8 cellular contexts compared by ENCODE assay signal in genomic region chr20:41249781-41250281, GRCh38.
DNase-seq lines count a peak whose midpoint lies in the region; TF ChIP-seq lines count a peak whose summit lies in the region.

No MANE protein-coding gene starts in this region.

- TF ChIP-seq POLR2A in stomach (IDR thresholded peaks at IDR 0.05), result no peak

- intact Hi-C loops in ascending aorta (cut with DNase I), result loop anchor here (1.0 to 2.0 kb wide), 4 partner anchors 17 to 90 kb away; partner anchors contain the start of genes LPIN3 and ZHX3
- intact Hi-C loops in stomach (cut with DNase I; ENCODE audit: low total_unique reads), result no loop called here

- H3K9ac ChIP-seq in iPS-18a (ENCODE audit: low read length), result no peak overlapping the region

- POLR2A ChIA-PET in AG04450 (lab: Yijun Ruan, JAX), result no interaction called here

- H3K4me1 ChIP-seq in ascending aorta (peaks cover 32 to 62% of the 10 kb centered on the region in 2 donors), iPS-18a (ENCODE audit: control insufficient read depth, low read depth, low read length) (peaks cover 11% of the 10 kb centered on the region), stomach (peaks cover 27 to 59% (median 54%) of the 10 kb centered on the region in 4 donors)

- DNase-seq in AG04450 (ENCODE audit: low read depth, low spot score), result no peak
- peak; percentile 22 for DNase-seq in HS-5 (ENCODE audit: low read depth)
- DNase-seq in ascending aorta (ENCODE audit: low spot score in 2 of 2), result no peak
- no peak for DNase-seq in stomach
- no peak for DNase-seq in DMS153 (lab: John Stamatoyannopoulos, UW)
- DNase-seq in activated CD4-positive, alpha-beta T cell treated with anti-CD3 and anti-CD28 coated beads, Interleukin-2, amount 50 U/mL, for 4 hours, result no peak
- DNase-seq in NCI-H187 (lab: John Stamatoyannopoulos, UW), result no peak

- H3K9me3 ChIP-seq in AG04450 (ENCODE audit: control insufficient read depth, insufficient read depth, low read length) (no peaks in the 10 kb centered on the region), ascending aorta (no peaks in the 10 kb centered on the region), iPS-18a (ENCODE audit: control insufficient read depth, low read depth, low read length) (no peaks in the 10 kb centered on the region), stomach (no peaks in the 10 kb centered on the region)

- no peak for TF ChIP-seq EP300 in stomach (IDR thresholded peaks at IDR 0.05)

- H3K27ac ChIP-seq in AG04450 (ENCODE audit: low read depth, low read length), result peak overlapping the region; percentile 41
- H3K27ac ChIP-seq in ascending aorta, result peak overlapping the region; percentile 99
- H3K27ac ChIP-seq in iPS-18a (ENCODE audit: low read length), result no peak overlapping the region
- peak overlapping the region; percentile 58 to 88 (median 86) for H3K27ac ChIP-seq in stomach

- 53 to 71% (median 55%) methylated on average over 4 of the region's 4 CpGs for WGBS in stomach, 5 donors

- H3K36me3 ChIP-seq in ascending aorta, result no peaks in the 10 kb centered on the region
- H3K36me3 ChIP-seq in iPS-18a (ENCODE audit: control insufficient read depth, low read depth, low read length), result no peaks in the 10 kb centered on the region
- H3K36me3 ChIP-seq in stomach, result no peaks in the 10 kb centered on the region

- H3K27me3 ChIP-seq in AG04450 (ENCODE audit: control insufficient read depth, insufficient read depth, low read length), result no peaks in the 10 kb centered on the region
- no peaks in the 10 kb centered on the region for H3K27me3 ChIP-seq in ascending aorta
- peaks cover 32% of the 10 kb centered on the region for H3K27me3 ChIP-seq in iPS-18a (ENCODE audit: control insufficient read depth, insufficient read depth, low read length)
- no peaks in the 10 kb centered on the region for H3K27me3 ChIP-seq in stomach

- TF ChIP-seq CTCF in AG04450 (IDR thresholded peaks at IDR 0.05; ENCODE audit: low read depth, low read length), result peak; percentile 30; the same call in 1 of the 2 replicates
- TF ChIP-seq CTCF in ascending aorta (IDR thresholded peaks at IDR 0.05), result peak in 2 of 3 experiments; percentile 2 to 22
- TF ChIP-seq CTCF in stomach (IDR thresholded peaks at IDR 0.05), result peak in 1 of 7 experiments; percentile 17

- H3K4me3 ChIP-seq in AG04450 (ENCODE audit: low read depth, low read length) (no peak overlapping the region), ascending aorta (no peak overlapping the region), iPS-18a (ENCODE audit: low read length) (peak overlapping the region; percentile 19), stomach (no peak overlapping the region)

- CTCF ChIA-PET in AG04450 (lab: Charles Lee), result interaction anchor here (1.2 to 3.0 kb wide), 4 partner anchors 17 to 91 kb away, joined by 4 to 9 read pairs (median 4); partner anchors contain the start of gene LPIN3
